In the genomic region with DNA sequence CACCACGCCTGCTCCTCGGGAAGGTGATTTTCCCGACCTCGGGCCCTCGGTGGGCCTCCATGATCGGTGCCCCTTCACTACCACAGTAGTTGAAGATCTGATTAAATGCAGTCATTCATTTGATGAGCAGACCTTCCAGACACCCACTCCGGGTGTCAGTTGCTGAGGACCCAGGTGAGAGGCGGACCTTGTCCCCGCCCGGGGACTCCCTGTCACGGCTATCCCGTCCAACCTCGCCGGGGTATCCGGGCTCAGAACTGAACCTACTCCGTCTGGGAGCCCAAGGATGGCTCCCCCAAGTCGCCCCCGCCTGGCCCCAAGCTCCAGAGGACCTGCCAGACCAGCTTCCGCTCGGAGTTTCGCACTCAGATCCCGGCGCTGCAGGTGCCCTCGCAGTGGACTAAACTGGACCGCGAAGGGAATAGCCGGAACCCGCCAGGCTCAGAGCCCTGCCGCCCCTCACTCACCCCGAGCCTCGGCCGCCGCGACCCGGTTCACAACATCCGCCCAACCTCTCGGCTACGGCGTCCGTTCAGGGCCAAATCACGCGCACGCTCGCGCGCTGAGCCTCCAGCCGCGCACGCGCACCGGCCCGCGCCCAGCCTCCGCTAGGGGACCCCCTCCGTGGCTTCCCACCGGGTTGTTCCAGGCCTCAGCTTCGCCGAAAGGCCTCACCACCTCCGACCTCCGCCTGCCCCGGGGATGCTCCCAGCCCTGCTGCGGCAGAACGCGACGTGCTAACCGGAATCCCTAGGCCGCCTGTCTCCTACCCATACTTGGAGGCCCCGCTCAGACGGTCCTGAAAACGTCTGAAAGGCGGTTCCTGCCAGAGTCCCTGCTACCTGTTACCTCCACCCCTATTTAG, we compare ENCODE assay signal across 1 cellular context.
TF ChIP-seq lines count a peak whose summit lies in the region.

No MANE protein-coding gene starts in this region.

TF ChIP-seq in K562, 482 proteins besides CTCF, POLR2A, EP300 and RAD21 (continued from another document):
- TF ChIP-seq, protein P1, sequence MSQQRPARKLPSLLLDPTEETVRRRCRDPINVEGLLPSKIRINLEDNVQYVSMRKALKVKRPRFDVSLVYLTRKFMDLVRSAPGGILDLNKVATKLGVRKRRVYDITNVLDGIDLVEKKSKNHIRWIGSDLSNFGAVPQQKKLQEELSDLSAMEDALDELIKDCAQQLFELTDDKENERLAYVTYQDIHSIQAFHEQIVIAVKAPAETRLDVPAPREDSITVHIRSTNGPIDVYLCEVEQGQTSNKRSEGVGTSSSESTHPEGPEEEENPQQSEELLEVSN (IDR thresholded peaks at IDR 0.05; ENCODE audit: borderline replicate concordance in 1 of 2, extremely low read depth in 1 of 2, insufficient read depth in 1 of 2, insufficient read length in 1 of 2, low read depth in 1 of 2, low read length in 1 of 2, poor library complexity in 1 of 2, severe bottlenecking in 1 of 2) = peak; percentile 93 to 97
- TF ChIP-seq HMG20A (CRISPR knock-in tag; conservative IDR thresholded peaks at IDR 0.05) (no peak), ETV5 (CRISPR knock-in tag; IDR thresholded peaks at IDR 0.05; ENCODE audit: low read depth) (peak; percentile 97), ZNF778 (CRISPR knock-in tag; IDR thresholded peaks at IDR 0.05) (no peak), ARID2 (IDR thresholded peaks at IDR 0.05) (no peak), SMARCA5 (IDR thresholded peaks at IDR 0.05) (peak; percentile 88), CC2D1A (IDR thresholded peaks at IDR 0.05) (peak; percentile 36; the same call in 1 of the 2 replicates), ZNF780A (CRISPR knock-in tag; IDR thresholded peaks at IDR 0.05) (no peak), MYNN (IDR thresholded peaks at IDR 0.05) (no peak), MYNN (CRISPR knock-in tag; IDR thresholded peaks at IDR 0.05) (no peak), PCBP2 (IDR thresholded peaks at IDR 0.05; ENCODE audit: low read depth, low read length, poor library complexity, severe bottlenecking) (no peak), RBM39 (optimal IDR thresholded peaks at IDR 0.05; ENCODE audit: low read depth, low read length) (no peak), SMAD3 (CRISPR knock-in tag; conservative IDR thresholded peaks at IDR 0.05) (peak; percentile 86; the same call in 1 of the 2 replicates)
- TF ChIP-seq, protein P2, sequence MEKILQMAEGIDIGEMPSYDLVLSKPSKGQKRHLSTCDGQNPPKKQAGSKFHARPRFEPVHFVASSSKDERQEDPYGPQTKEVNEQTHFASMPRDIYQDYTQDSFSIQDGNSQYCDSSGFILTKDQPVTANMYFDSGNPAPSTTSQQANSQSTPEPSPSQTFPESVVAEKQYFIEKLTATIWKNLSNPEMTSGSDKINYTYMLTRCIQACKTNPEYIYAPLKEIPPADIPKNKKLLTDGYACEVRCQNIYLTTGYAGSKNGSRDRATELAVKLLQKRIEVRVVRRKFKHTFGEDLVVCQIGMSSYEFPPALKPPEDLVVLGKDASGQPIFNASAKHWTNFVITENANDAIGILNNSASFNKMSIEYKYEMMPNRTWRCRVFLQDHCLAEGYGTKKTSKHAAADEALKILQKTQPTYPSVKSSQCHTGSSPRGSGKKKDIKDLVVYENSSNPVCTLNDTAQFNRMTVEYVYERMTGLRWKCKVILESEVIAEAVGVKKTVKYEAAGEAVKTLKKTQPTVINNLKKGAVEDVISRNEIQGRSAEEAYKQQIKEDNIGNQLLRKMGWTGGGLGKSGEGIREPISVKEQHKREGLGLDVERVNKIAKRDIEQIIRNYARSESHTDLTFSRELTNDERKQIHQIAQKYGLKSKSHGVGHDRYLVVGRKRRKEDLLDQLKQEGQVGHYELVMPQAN (IDR thresholded peaks at IDR 0.05; ENCODE audit: borderline replicate concordance) = peak; percentile 87
TF ChIP-seq in K562: peak in this region for 250.
